14 cellular contexts compared by ENCODE assay signal in the genomic region with DNA sequence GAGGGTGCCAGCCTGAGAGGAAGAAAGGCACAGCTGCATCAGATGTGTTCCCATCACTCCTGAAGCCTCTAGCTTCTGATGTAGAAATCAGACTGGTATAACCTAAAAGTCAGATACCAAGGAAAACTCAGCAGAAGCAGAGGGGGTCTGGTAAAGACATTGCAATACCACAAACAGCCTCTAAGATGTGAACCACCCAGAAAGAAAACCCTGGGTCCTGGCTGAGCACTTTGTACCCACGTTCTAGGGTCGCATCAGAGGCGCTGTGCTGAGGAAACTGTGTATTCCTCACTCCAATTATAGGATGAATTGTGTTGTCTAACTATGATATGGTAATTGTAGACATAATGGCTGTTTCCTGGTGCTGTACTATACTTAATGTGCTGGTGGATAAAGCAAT.
DNase-seq lines count a peak whose midpoint lies in the region; ATAC-seq and TF ChIP-seq lines count a peak whose summit lies in the region.
"Had no signal": no experiment of that assay in that cellular context is flagged by ENCODE, and none has a peak within 500 bp of the region (broad histone marks: within the 10 kb centered on the region; RNA-seq: fewer than 3 reads in every experiment).

No MANE protein-coding gene starts in this region.

- no peaks in the 10 kb centered on the region for H3K79me1 ChIP-seq in H9 (ENCODE audit: insufficient read depth, low read depth, low read length, poor library complexity, severe bottlenecking)

- H3K4me3 ChIP-seq in DND-41 (ENCODE audit: low read depth in 1 of 2, low read length in 2 of 2), result no peak overlapping the region

- H2BK20ac ChIP-seq in H9 (ENCODE audit: low read depth, low read length, poor library complexity, severe bottlenecking), result no peak overlapping the region

- intact Hi-C loops in activated naive CD4-positive, alpha-beta T cell treated with anti-CD3 and anti-CD28 coated beads for 36 hours (cut with micrococcal nuclease), result no loop called here

- H3K56ac ChIP-seq in H9 (ENCODE audit: insufficient read length, low read depth, low read length), result no peak overlapping the region

- no peak overlapping the region for H3T11ph ChIP-seq in H9 (ENCODE audit: low read length)

- H3K4me3 Mint-ChIP-seq in H9 (no peak overlapping the region), endothelial cell (ENCODE audit: unreplicated experiment) (no peak overlapping the region), mesothelial cell of epicardium (no peak overlapping the region)
- no peak overlapping the region for H3K4me3 Mint-ChIP-seq in activated naive CD4-positive, alpha-beta T cell treated with anti-CD3 and anti-CD28 coated beads for 36 hours
- H3K4me3 Mint-ChIP-seq: B cell; CD4-positive, alpha-beta memory T cell; IgD-negative memory B cell had no signal

- H2BK5ac ChIP-seq in H9 (ENCODE audit: insufficient read length, low read length), result no peak overlapping the region

- DNase-seq in DND-41, result no peak
- DNase-seq in H9, result no peak
- no peak for DNase-seq in endothelial cell (ENCODE audit: low spot score)
- no peak for DNase-seq in mesothelial cell of epicardium (ENCODE audit: low spot score in 2 of 2, unreplicated experiment in 2 of 2)
- DNase-seq in activated naive CD4-positive, alpha-beta T cell treated with anti-CD3 and anti-CD28 coated beads, Interleukin-2, amount 50 U/mL, for 16 hours, result no peak
- DNase-seq in activated naive CD4-positive, alpha-beta T cell treated with anti-CD3 and anti-CD28 coated beads for 36 hours, result no peak
- DNase-seq: C1 segment of cervical spinal cord; CD4-positive, alpha-beta memory T cell; DMS79; EL had no signal

- no peak overlapping the region for H2BK120ac ChIP-seq in H9 (ENCODE audit: low read depth, low read length, poor library complexity, severe bottlenecking)

- peaks cover 11 to 20% of the 10 kb centered on the region in 2 experiments for H3K9me3 Mint-ChIP-seq in H9
- peaks cover 5% of the 10 kb centered on the region for H3K9me3 Mint-ChIP-seq in endothelial cell (ENCODE audit: unreplicated experiment)
- H3K9me3 Mint-ChIP-seq in mesothelial cell of epicardium, result peaks cover 13% of the 10 kb centered on the region
- peaks cover 3% of the 10 kb centered on the region for H3K9me3 Mint-ChIP-seq in activated naive CD4-positive, alpha-beta T cell treated with anti-CD3 and anti-CD28 coated beads for 36 hours

- H3K27ac ChIP-seq in DND-41 (ENCODE audit: low read length), result no peak overlapping the region
- H3K27ac ChIP-seq in H9 (ENCODE audit: insufficient read length, low read depth, low read length), result no peak overlapping the region

- H2AK5ac ChIP-seq in H9 (ENCODE audit: insufficient read length, low read length), result no peak overlapping the region

- ATAC-seq in DND-41 (ENCODE audit: insufficient read depth, low read depth) (no peak), HG02970 (IDR thresholded peaks at IDR 0.05; ENCODE audit: low FRiP score, unreplicated experiment) (no peak)
- ATAC-seq: HCT116 had no signal

- H3K14ac ChIP-seq in H9 (ENCODE audit: insufficient read depth, low read length), result no peak overlapping the region

- no peak overlapping the region for H4K8ac ChIP-seq in H9 (replicated peaks; ENCODE audit: insufficient read length, low read depth, low read length)

- no peak overlapping the region for H3K23ac ChIP-seq in H9 (ENCODE audit: insufficient read length, low read depth, low read length)

- no peaks in the 10 kb centered on the region for H3K36me3 ChIP-seq in DND-41 (ENCODE audit: insufficient read depth, low read length)

- H3K4me1 Mint-ChIP-seq in H9, result peaks cover 5% of the 10 kb centered on the region in 2 experiments; a peak in 1 of 4 replicates
- no peaks in the 10 kb centered on the region for H3K4me1 Mint-ChIP-seq in endothelial cell (ENCODE audit: unreplicated experiment)
- peaks cover 42% of the 10 kb centered on the region for H3K4me1 Mint-ChIP-seq in mesothelial cell of epicardium
- H3K4me1 Mint-ChIP-seq in activated naive CD4-positive, alpha-beta T cell treated with anti-CD3 and anti-CD28 coated beads for 36 hours (ENCODE audit: low read depth), result no peaks in the 10 kb centered on the region
- H3K4me1 Mint-ChIP-seq: B cell; CD4-positive, alpha-beta memory T cell; IgD-negative memory B cell had no signal

- no CpG with 5 or more reads among the region's 3 CpGs for WGBS in H9 (ENCODE audit: extremely low coverage, insufficient read length, low lambda C conversion rate)

- H3K9me3 ChIP-seq in DND-41 (ENCODE audit: insufficient read depth, low read length, severe bottlenecking) (peaks cover 2% of the 10 kb centered on the region), H9 (ENCODE audit: control insufficient read depth, low read depth, low read length) (no peaks in the 10 kb centered on the region)

- H3K27me3 Mint-ChIP-seq in H9 (ENCODE audit: low read depth) (peaks cover 3% of the 10 kb centered on the region), endothelial cell (ENCODE audit: unreplicated experiment) (no peaks in the 10 kb centered on the region), mesothelial cell of epicardium (ENCODE audit: low read depth) (no peaks in the 10 kb centered on the region)
- no peaks in the 10 kb centered on the region for H3K27me3 Mint-ChIP-seq in activated naive CD4-positive, alpha-beta T cell treated with anti-CD3 and anti-CD28 coated beads for 36 hours (ENCODE audit: low read depth)
- H3K27me3 Mint-ChIP-seq: B cell; CD4-positive, alpha-beta memory T cell; IgD-negative memory B cell had no signal

- H4K20me1 ChIP-seq in DND-41 (ENCODE audit: insufficient read depth, low read length) (no peaks in the 10 kb centered on the region), H9 (ENCODE audit: control insufficient read depth, insufficient read depth, insufficient read length) (no peaks in the 10 kb centered on the region)

- no peaks in the 10 kb centered on the region for H3K27me3 ChIP-seq in DND-41 (ENCODE audit: insufficient read depth, low read length, poor library complexity)
- no peaks in the 10 kb centered on the region for H3K27me3 ChIP-seq in H9 (ENCODE audit: insufficient read depth, low read length)

- H3K27ac Mint-ChIP-seq in H9, result no peak overlapping the region
- no peak overlapping the region for H3K27ac Mint-ChIP-seq in endothelial cell (ENCODE audit: unreplicated experiment)
- H3K27ac Mint-ChIP-seq in mesothelial cell of epicardium, result no peak overlapping the region
- no peak overlapping the region for H3K27ac Mint-ChIP-seq in activated naive CD4-positive, alpha-beta T cell treated with anti-CD3 and anti-CD28 coated beads for 36 hours
- H3K27ac Mint-ChIP-seq: B cell; CD4-positive, alpha-beta memory T cell; IgD-negative memory B cell had no signal

- H3K4me2 ChIP-seq in DND-41 (ENCODE audit: insufficient read depth, low read length) (no peak overlapping the region), H9 (ENCODE audit: insufficient read depth, insufficient read length, low read length) (no peak overlapping the region)

- H3K9ac ChIP-seq in DND-41 (ENCODE audit: low read depth, low read length) (no peak overlapping the region), H9 (ENCODE audit: extremely low read depth, insufficient read length, low read length) (no peak overlapping the region)

- H3K23me2 ChIP-seq in H9 (ENCODE audit: insufficient read length, low read depth, low read length, poor library complexity, severe bottlenecking), result no peaks in the 10 kb centered on the region

- CTCF ChIA-PET in activated naive CD4-positive, alpha-beta T cell treated with anti-CD3 and anti-CD28 coated beads for 36 hours (lab: Charles Lee), result no interaction called here

- H3K4me1 ChIP-seq in DND-41 (ENCODE audit: insufficient read depth, low read length), result no peaks in the 10 kb centered on the region
- H3K4me1 ChIP-seq in H9 (ENCODE audit: insufficient read depth, low read length), result no peaks in the 10 kb centered on the region

- H4K91ac ChIP-seq in H9 (ENCODE audit: insufficient read length, low read depth, low read length), result no peak overlapping the region

- H2BK12ac ChIP-seq in H9 (ENCODE audit: insufficient read length, low read depth, low read length), result no peak overlapping the region

- TF ChIP-seq CTCF in DND-41 (IDR thresholded peaks at IDR 0.05; ENCODE audit: borderline replicate concordance, extremely low read depth, low read length, poor library complexity, severe bottlenecking), result peak; percentile 14
- TF ChIP-seq CTCF in H9 (conservative IDR thresholded peaks at IDR 0.05), result peak; percentile 44; the same call in 2 of the 3 replicates
- TF ChIP-seq CTCF in endothelial cell (IDR thresholded peaks at IDR 0.05; ENCODE audit: unreplicated experiment), result peak; percentile 14
- TF ChIP-seq CTCF in mesothelial cell of epicardium (IDR thresholded peaks at IDR 0.05; ENCODE audit: unreplicated experiment), result peak; percentile 19

- H3K36me3 Mint-ChIP-seq in H9 (ENCODE audit: insufficient read depth in 1 of 3, low read depth in 3 of 3), result peaks cover 0 to 5% (median 5%) of the 10 kb centered on the region in 3 experiments; a peak in 5 of 7 replicates
- H3K36me3 Mint-ChIP-seq in endothelial cell (ENCODE audit: low read depth, unreplicated experiment), result no peaks in the 10 kb centered on the region
- H3K36me3 Mint-ChIP-seq in mesothelial cell of epicardium, result no peaks in the 10 kb centered on the region
- no peaks in the 10 kb centered on the region for H3K36me3 Mint-ChIP-seq in activated naive CD4-positive, alpha-beta T cell treated with anti-CD3 and anti-CD28 coated beads for 36 hours (ENCODE audit: low read depth)
- H3K36me3 Mint-ChIP-seq: CD4-positive, alpha-beta memory T cell had no signal

- H2AFZ ChIP-seq in DND-41 (ENCODE audit: low read depth, low read length) (no peak overlapping the region), H9 (ENCODE audit: low read length) (no peak overlapping the region)

- no peak overlapping the region for H3K4ac ChIP-seq in H9 (ENCODE audit: low read depth, low read length)

- H3K79me2 ChIP-seq in DND-41 (ENCODE audit: insufficient read depth, low read length) (no peaks in the 10 kb centered on the region), H9 (ENCODE audit: insufficient read depth, low read length) (no peaks in the 10 kb centered on the region)

- H3K18ac ChIP-seq in H9 (ENCODE audit: insufficient read length, low read depth, low read length), result no peak overlapping the region

- H4K5ac ChIP-seq in H9 (ENCODE audit: insufficient read length, low read depth, low read length), result no peak overlapping the region

- no peak overlapping the region for H2BK15ac ChIP-seq in H9 (ENCODE audit: low read depth, low read length)
